In the genomic region with DNA sequence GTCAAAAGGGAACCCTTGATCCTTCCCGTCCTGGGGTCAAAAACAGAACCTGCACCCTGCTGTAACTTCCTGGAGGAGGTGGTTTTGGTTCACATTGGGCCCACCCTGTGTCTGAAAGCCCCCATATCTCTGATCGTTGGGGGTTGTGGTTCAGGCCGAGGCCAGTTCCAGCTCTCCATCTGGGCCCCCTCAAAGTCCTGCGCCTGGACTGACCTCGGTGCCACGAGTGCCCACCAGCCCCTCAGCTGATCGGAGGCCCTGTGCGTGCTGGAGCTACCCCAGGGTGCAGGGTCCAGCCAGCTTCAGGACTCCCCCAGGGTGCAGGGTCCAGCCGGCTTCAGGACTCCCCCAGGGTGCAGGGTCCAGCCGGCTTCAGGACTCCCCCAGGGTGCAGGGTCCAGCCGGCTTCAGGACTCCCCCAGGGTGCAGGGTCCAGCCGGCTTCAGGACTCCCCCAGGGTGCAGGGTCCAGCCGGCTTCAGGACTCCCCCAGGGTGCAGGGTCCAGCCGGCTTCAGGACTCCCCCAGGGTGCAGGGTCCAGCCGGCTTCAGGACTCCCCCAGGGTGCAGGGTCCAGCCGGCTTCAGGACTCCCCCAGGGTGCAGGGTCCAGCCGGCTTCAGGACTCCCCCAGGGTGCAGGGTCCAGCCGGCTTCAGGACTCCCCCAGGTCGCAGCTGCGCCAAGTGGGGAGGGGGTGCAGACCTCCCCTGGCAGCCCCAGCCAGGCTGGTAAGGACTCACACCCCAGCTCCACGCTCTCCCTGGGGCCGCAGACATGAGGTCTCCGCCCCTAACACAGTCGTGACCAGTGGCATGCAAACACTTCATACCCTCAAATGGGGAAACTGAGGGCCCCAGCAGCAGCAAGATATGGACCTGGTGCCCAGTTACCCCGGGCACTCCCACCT, we compare ENCODE assay signal across 1 cellular context.
TF ChIP-seq lines count a peak whose summit lies in the region.
"Not testable (repeated sequence)": the region's sequence is repeated elsewhere in the genome, so short reads cannot be mapped to it uniquely, and the experiment has no call there.

No MANE protein-coding gene starts in this region.

TF ChIP-seq in HepG2, 621 proteins besides CTCF, POLR2A, EP300 and RAD21 (continued from another document and continues in another):
- TF ChIP-seq AGO2 (optimal IDR thresholded peaks at IDR 0.05; ENCODE audit: low read depth, low read length) (peak; percentile 2), PHF8 (CRISPR knock-in tag; IDR thresholded peaks at IDR 0.05) (peak; percentile 32), ZNF746 (CRISPR knock-in tag; IDR thresholded peaks at IDR 0.05) (peak; percentile 91), KDM6A (CRISPR knock-in tag; IDR thresholded peaks at IDR 0.05; ENCODE audit: low read depth) (peak; percentile 91), ZNF883 (CRISPR knock-in tag; IDR thresholded peaks at IDR 0.05; ENCODE audit: not compliant biosample characterization) (peak; percentile 8), BCL6 (CRISPR knock-in tag; IDR thresholded peaks at IDR 0.05) (peak; percentile 66), AKAP8 (CRISPR knock-in tag; IDR thresholded peaks at IDR 0.05) (peak; percentile 67; the same call in 1 of the 2 replicates), FOXP1 (CRISPR knock-in tag; IDR thresholded peaks at IDR 0.05) (0 out of 2 replicates have a peak, but pooled peaks have one; percentile 30), ASH2L (IDR thresholded peaks at IDR 0.05; ENCODE audit: insufficient read length, low read depth, low read length) (peak; percentile 63), MED1 (CRISPR knock-in tag; IDR thresholded peaks at IDR 0.05) (peak; percentile 92), RFXAP (CRISPR knock-in tag; IDR thresholded peaks at IDR 0.05; ENCODE audit: borderline replicate concordance) (peak; percentile 20; the same call in 1 of the 2 replicates), ZNF749 (CRISPR knock-in tag; IDR thresholded peaks at IDR 0.05; ENCODE audit: borderline replicate concordance) (0 out of 2 replicates have a peak, but pooled peaks have one; percentile 10), ZNF460 (CRISPR knock-in tag; IDR thresholded peaks at IDR 0.05; ENCODE audit: borderline replicate concordance) (peak; percentile 18; the same call in 1 of the 2 replicates), IRF2 (CRISPR knock-in tag; IDR thresholded peaks at IDR 0.05) (peak; percentile 71), HNRNPLL (IDR thresholded peaks at IDR 0.05; ENCODE audit: low read depth, low read length, poor library complexity, severe bottlenecking) (peak; percentile 33), TBX2 (CRISPR knock-in tag; IDR thresholded peaks at IDR 0.05; ENCODE audit: borderline replicate concordance) (peak; percentile 66; the same call in 1 of the 2 replicates), IRF9 (CRISPR knock-in tag; IDR thresholded peaks at IDR 0.05; ENCODE audit: borderline replicate concordance) (peak; percentile 49; the same call in 1 of the 2 replicates), ETV5 (CRISPR knock-in tag; IDR thresholded peaks at IDR 0.05; ENCODE audit: borderline replicate concordance) (peak; percentile 42; the same call in 1 of the 2 replicates), ELF1 (CRISPR knock-in tag; IDR thresholded peaks at IDR 0.05) (peak; percentile 19; the same call in 1 of the 2 replicates), RXRB (CRISPR knock-in tag; IDR thresholded peaks at IDR 0.05; ENCODE audit: borderline replicate concordance) (peak; percentile 54), NRL (CRISPR knock-in tag; IDR thresholded peaks at IDR 0.05; ENCODE audit: borderline replicate concordance) (peak; percentile 42; the same call in 1 of the 2 replicates), ZNF687 (CRISPR knock-in tag; IDR thresholded peaks at IDR 0.05) (peak; percentile 82), ZNF564 (CRISPR knock-in tag; IDR thresholded peaks at IDR 0.05) (peak; percentile 67), GABPB1 (CRISPR knock-in tag; IDR thresholded peaks at IDR 0.05) (peak; percentile 77; the same call in 1 of the 2 replicates), ZBED4 (CRISPR knock-in tag; IDR thresholded peaks at IDR 0.05; ENCODE audit: borderline replicate concordance) (peak; percentile 57; the same call in 1 of the 2 replicates), DRAP1 (CRISPR knock-in tag; IDR thresholded peaks at IDR 0.05) (0 out of 2 replicates have a peak, but pooled peaks have one; percentile 42), KLF16 (CRISPR knock-in tag; IDR thresholded peaks at IDR 0.05) (0 out of 4 replicates have a peak, but pooled peaks of 1 of the 2 experiments have one; percentile 54), FOXO1 (CRISPR knock-in tag; IDR thresholded peaks at IDR 0.05) (0 out of 2 replicates have a peak, but pooled peaks have one; percentile 10), ESRRA (CRISPR knock-in tag; IDR thresholded peaks at IDR 0.05; ENCODE audit: low read depth) (peak; percentile 91), ZMAT3 (CRISPR knock-in tag; conservative IDR thresholded peaks at IDR 0.05) (peak; percentile 65; the same call in 1 of the 2 replicates), RBFOX2 (IDR thresholded peaks at IDR 0.05; ENCODE audit: low read depth, low read length) (peak; percentile 76), DPF2 (CRISPR knock-in tag; IDR thresholded peaks at IDR 0.05; ENCODE audit: borderline replicate concordance, low read depth) (0 out of 2 replicates have a peak, but pooled peaks have one; percentile 9), RBM39 (IDR thresholded peaks at IDR 0.05; ENCODE audit: low read depth, low read length, poor library complexity, severe bottlenecking) (peak; percentile 44), ZNF747 (CRISPR knock-in tag; IDR thresholded peaks at IDR 0.05; ENCODE audit: borderline replicate concordance) (0 out of 2 replicates have a peak, but pooled peaks have one; percentile 60)
- TF ChIP-seq, protein P1, sequence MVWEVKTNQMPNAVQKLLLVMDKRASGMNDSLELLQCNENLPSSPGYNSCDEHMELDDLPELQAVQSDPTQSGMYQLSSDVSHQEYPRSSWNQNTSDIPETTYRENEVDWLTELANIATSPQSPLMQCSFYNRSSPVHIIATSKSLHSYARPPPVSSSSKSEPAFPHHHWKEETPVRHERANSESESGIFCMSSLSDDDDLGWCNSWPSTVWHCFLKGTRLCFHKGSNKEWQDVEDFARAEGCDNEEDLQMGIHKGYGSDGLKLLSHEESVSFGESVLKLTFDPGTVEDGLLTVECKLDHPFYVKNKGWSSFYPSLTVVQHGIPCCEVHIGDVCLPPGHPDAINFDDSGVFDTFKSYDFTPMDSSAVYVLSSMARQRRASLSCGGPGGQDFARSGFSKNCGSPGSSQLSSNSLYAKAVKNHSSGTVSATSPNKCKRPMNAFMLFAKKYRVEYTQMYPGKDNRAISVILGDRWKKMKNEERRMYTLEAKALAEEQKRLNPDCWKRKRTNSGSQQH (CRISPR knock-in tag; IDR thresholded peaks at IDR 0.05; ENCODE audit: low read depth): peak; percentile 60; the same call in 1 of the 2 replicates
- not testable (repeated sequence) for TF ChIP-seq FOXP1 (IDR thresholded peaks at IDR 0.05)
- TF ChIP-seq, protein P2, sequence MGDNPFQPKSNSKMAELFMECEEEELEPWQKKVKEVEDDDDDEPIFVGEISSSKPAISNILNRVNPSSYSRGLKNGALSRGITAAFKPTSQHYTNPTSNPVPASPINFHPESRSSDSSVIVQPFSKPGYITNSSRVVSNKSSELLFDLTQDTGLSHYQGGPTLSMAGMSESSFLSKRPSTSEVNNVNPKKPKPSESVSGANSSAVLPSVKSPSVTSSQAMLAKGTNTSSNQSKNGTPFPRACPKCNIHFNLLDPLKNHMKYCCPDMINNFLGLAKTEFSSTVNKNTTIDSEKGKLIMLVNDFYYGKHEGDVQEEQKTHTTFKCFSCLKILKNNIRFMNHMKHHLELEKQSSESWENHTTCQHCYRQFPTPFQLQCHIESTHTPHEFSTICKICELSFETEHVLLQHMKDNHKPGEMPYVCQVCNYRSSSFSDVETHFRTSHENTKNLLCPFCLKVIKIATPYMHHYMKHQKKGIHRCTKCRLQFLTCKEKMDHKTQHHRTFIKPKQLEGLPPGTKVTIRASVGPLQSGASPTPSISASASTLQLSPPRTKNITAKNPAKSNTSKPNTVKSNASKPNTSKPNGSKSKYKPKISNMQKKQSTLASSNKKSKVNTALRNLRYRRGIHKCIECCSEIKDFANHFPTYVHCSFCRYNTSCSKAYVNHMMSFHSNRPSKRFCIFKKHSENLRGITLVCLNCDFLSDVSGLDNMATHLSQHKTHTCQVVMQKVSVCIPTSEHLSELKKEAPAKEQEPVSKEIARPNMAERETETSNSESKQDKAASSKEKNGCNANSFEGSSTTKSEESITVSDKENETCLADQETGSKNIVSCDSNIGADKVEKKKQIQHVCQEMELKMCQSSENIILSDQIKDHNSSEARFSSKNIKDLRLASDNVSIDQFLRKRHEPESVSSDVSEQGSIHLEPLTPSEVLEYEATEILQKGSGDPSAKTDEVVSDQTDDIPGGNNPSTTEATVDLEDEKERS (CRISPR knock-in tag; IDR thresholded peaks at IDR 0.05): peak; percentile 65; the same call in 1 of the 2 replicates
- TF ChIP-seq, protein P3, sequence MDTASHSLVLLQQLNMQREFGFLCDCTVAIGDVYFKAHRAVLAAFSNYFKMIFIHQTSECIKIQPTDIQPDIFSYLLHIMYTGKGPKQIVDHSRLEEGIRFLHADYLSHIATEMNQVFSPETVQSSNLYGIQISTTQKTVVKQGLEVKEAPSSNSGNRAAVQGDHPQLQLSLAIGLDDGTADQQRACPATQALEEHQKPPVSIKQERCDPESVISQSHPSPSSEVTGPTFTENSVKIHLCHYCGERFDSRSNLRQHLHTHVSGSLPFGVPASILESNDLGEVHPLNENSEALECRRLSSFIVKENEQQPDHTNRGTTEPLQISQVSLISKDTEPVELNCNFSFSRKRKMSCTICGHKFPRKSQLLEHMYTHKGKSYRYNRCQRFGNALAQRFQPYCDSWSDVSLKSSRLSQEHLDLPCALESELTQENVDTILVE (CRISPR knock-in tag; IDR thresholded peaks at IDR 0.05): 0 out of 2 replicates have a peak, but pooled peaks have one; percentile 36
